In the genomic region with DNA sequence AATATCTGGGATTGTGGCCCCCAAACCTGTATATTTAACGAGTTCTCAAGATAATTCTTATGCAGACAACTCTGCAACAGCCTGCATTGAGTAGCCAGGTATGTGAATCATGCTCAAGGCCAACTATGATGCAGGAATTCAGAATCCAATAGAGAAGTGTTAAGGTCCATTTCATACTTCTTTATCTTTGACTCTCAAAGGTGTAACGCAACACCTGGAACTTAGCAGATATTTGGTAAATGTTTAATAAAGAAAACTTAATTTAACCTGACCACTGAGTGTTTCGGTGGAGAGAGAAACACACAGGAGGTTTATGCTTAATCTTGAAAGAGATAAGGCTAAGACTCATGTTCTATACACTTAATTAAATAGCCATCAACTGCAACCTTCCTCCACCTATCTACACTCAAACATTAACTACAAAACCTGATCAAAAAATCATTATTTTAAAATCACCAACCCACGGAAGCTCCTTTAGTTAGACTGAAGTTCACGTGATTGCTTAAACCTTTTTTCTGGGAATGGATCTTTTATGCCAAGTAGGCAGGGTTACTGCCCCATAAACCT, we compare ENCODE assay signal across 16 cellular contexts.
DNase-seq lines count a peak whose midpoint lies in the region; ATAC-seq and TF ChIP-seq lines count a peak whose summit lies in the region.
"Had no signal": no experiment of that assay in that cellular context is flagged by ENCODE, and none has a peak within 500 bp of the region (broad histone marks: within the 10 kb centered on the region; RNA-seq: fewer than 3 reads in every experiment).

No MANE protein-coding gene starts in this region.

- intact Hi-C loops in mucosa of descending colon (cut with DNase I, micrococcal nuclease), result no loop called here
- intact Hi-C loops in vagina (cut with DNase I), result no loop called here

- no peak for TF ChIP-seq POLR2A in vagina (IDR thresholded peaks at IDR 0.05)

- H3K4me3 ChIP-seq in mucosa of descending colon (no peak overlapping the region), vagina (no peak overlapping the region)
- H3K4me3 ChIP-seq: K562, suprapubic skin had no signal

- no peaks in the 10 kb centered on the region for H3K36me3 ChIP-seq in mucosa of descending colon (ENCODE audit: low read depth)
- H3K36me3 ChIP-seq in vagina, result no peaks in the 10 kb centered on the region
- H3K36me3 ChIP-seq: suprapubic skin had no signal

- no peak overlapping the region for H3K27ac ChIP-seq in vagina
- H3K27ac ChIP-seq: suprapubic skin had no signal

- H3K9me3 ChIP-seq in mucosa of descending colon (no peaks in the 10 kb centered on the region), vagina (no peaks in the 10 kb centered on the region)
- H3K9me3 ChIP-seq: suprapubic skin had no signal

- TF ChIP-seq CTCF in mucosa of descending colon (IDR thresholded peaks at IDR 0.05) (no peak), vagina (IDR thresholded peaks at IDR 0.05) (no peak)

- ATAC-seq in GM18520 (IDR thresholded peaks at IDR 0.05; ENCODE audit: unreplicated experiment) (peak; percentile 7), GM21737 (IDR thresholded peaks at IDR 0.05; ENCODE audit: unreplicated experiment) (peak; percentile 20), HG03354 (IDR thresholded peaks at IDR 0.05; ENCODE audit: poor library complexity, severe bottlenecking, unreplicated experiment) (peak; percentile 40), mucosa of descending colon (peak; percentile 22)
- no peak for ATAC-seq in stimulated activated naive CD8-positive, alpha-beta T cell treated with anti-CD3 and anti-CD28 coated beads, Interleukin-15, Interleukin-2, amounts not matched to agents 100 U/mL and 50 U/mL, for 24 hours
- ATAC-seq: K562 had no signal

- no peaks in the 10 kb centered on the region for H3K27me3 ChIP-seq in vagina
- H3K27me3 ChIP-seq: suprapubic skin had no signal

- H3K4me1 ChIP-seq in mucosa of descending colon (ENCODE audit: low read depth), result peaks cover 39% of the 10 kb centered on the region
- H3K4me1 ChIP-seq in vagina, result peaks cover 19% of the 10 kb centered on the region

- DNase-seq in mucosa of descending colon (no peak), NCI-H2029 (lab: John Stamatoyannopoulos, UW) (no peak), HUDEP-2 (lab: John Stamatoyannopoulos, UW; ENCODE audit: unreplicated experiment in 76 of 76) (no peak), vagina (ENCODE audit: extremely low spot score in 2 of 2) (no peak)
- DNase-seq in stimulated activated naive CD8-positive, alpha-beta T cell treated with anti-CD3 and anti-CD28 coated beads, Interleukin-15, Interleukin-2, amounts not matched to agents 100 U/mL and 50 U/mL, for 24 hours, result no peak
- DNase-seq: activated CD4-positive, alpha-beta T cell treated with anti-CD3 and anti-CD28 coated beads, Interleukin-2, amount 50 U/mL, for 1 hour; activated T-cell treated with anti-CD3 and anti-CD28 coated beads, Interleukin-2, amount 50 U/mL, for 48 hours; H9; NCI-H1436 treated with DMSO at 0.1 percent for 48 hours; SHP77; T-helper 9 cell had no signal
